9 cellular contexts compared by ENCODE assay signal in the genomic region with DNA sequence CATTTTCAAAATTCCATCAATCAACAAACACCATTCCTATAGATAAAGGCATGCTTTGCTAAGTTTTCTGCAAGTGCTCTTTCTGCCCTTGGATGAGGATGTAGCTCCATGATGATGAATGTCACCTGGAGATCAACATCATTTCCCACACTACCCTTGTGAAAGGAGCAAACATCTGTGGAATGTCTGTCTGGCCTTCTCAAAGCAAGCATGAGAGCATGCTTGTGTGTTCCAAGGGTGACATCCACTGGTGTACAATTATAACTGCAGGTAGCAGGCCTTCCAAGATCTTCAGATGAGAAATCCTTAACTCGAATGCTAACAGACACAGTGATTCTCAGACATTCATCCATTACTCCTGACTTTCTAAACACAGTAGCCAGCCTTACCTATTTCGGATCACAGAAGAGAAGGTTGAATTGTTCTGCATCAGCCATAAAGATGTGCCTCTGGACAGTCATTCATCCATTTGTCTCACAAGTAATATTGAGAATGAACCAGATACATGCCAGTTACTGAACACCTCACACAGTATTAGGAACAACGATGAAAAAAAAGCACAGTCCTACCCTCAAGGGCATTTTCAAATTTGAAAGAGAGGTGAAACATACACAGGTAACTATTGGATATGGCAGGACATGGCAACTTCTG.
DNase-seq lines count a peak whose midpoint lies in the region; ATAC-seq, FAIRE-seq and TF ChIP-seq lines count a peak whose summit lies in the region.
"Had no signal": no experiment of that assay in that cellular context is flagged by ENCODE, and none has a peak within 500 bp of the region (broad histone marks: within the 10 kb centered on the region; RNA-seq: fewer than 3 reads in every experiment).

No MANE protein-coding gene starts in this region.

- POLR2A ChIA-PET in Panc1 (lab: Charles Lee) = no interaction called here

- no peak overlapping the region for H2BK12ac ChIP-seq in H9 (ENCODE audit: insufficient read length, low read depth, low read length)

- H3K4me1 Mint-ChIP-seq in H9 = peaks cover 6 to 10% of the 10 kb centered on the region in 2 experiments; a peak in 2 of 4 replicates

- H3K27ac Mint-ChIP-seq in H9 = peak overlapping the region in 1 of 3 experiments; percentile 60; a peak in 3 of 7 replicates

- no peaks in the 10 kb centered on the region for H3K36me3 ChIP-seq in Panc1 (ENCODE audit: control insufficient read depth, insufficient read depth, low read length)
- H3K36me3 ChIP-seq in lower lobe of right lung = no peaks in the 10 kb centered on the region
- H3K36me3 ChIP-seq in aorta (ENCODE audit: control insufficient read depth in 1 of 2, insufficient read depth in 2 of 2, low read length in 1 of 2) = no peaks in the 10 kb centered on the region
- H3K36me3 ChIP-seq: neutrophil had no signal

- no peak overlapping the region for H2BK5ac ChIP-seq in H9 (ENCODE audit: insufficient read length, low read length)

- H3K4me1 ChIP-seq in H9 (ENCODE audit: insufficient read depth, low read length) (no peaks in the 10 kb centered on the region), Panc1 (ENCODE audit: control insufficient read depth, insufficient read depth, low read length) (no peaks in the 10 kb centered on the region), lower lobe of right lung (no peaks in the 10 kb centered on the region), aorta (ENCODE audit: control insufficient read depth in 1 of 2, insufficient read depth in 2 of 2, low read length in 2 of 2) (peaks cover 0 to 2% of the 10 kb centered on the region in 2 donors)

- ATAC-seq in Panc1 (peak; percentile 98), lower lobe of right lung (peak; percentile 94 to 97), aorta (ENCODE audit: low FRiP score) (peak; percentile 93)

- H4K20me1 ChIP-seq in H9 (ENCODE audit: control insufficient read depth, insufficient read depth, insufficient read length) = no peaks in the 10 kb centered on the region

- H3K4ac ChIP-seq in H9 (ENCODE audit: low read depth, low read length) = no peak overlapping the region

- H3K27ac ChIP-seq in H9 (ENCODE audit: insufficient read length, low read depth, low read length) (no peak overlapping the region), Panc1 (ENCODE audit: low read length) (no peak overlapping the region), dorsolateral prefrontal cortex (no peak overlapping the region), lower lobe of right lung (no peak overlapping the region), aorta (ENCODE audit: low read depth in 1 of 2, low read length in 2 of 2) (no peak overlapping the region)
- H3K27ac ChIP-seq: neutrophil had no signal

- no peaks in the 10 kb centered on the region for H3K9me3 ChIP-seq in H9 (ENCODE audit: control insufficient read depth, low read depth, low read length)
- no peaks in the 10 kb centered on the region for H3K9me3 ChIP-seq in Panc1 (ENCODE audit: control insufficient read depth, insufficient read depth, low read depth, low read length)
- no peaks in the 10 kb centered on the region for H3K9me3 ChIP-seq in lower lobe of right lung
- no peaks in the 10 kb centered on the region for H3K9me3 ChIP-seq in aorta (ENCODE audit: control insufficient read depth, low read length)
- H3K9me3 ChIP-seq: neutrophil had no signal

- no peak overlapping the region for H3K14ac ChIP-seq in H9 (ENCODE audit: insufficient read depth, low read length)

- no peak overlapping the region for H4K91ac ChIP-seq in H9 (ENCODE audit: insufficient read length, low read depth, low read length)

- no peaks in the 10 kb centered on the region for H3K36me3 Mint-ChIP-seq in H9 (ENCODE audit: insufficient read depth in 1 of 3, low read depth in 3 of 3)

- WGBS in H9 (ENCODE audit: extremely low coverage, insufficient read length, low lambda C conversion rate) = no CpG with 5 or more reads among the region's 3 CpGs
- 19 to 24% methylated on average over 3 of the region's 3 CpGs for WGBS in aorta, 2 donors

- H3K27me3 Mint-ChIP-seq in H9 (ENCODE audit: low read depth) = no peaks in the 10 kb centered on the region

- in situ Hi-C loops in Panc1 (cut with HindIII; ENCODE audit: low pct_unique_long_range_greater_than_20kb, low sequenced_read_pairs) = no loop called here

- intact Hi-C loops in Panc1 (cut with micrococcal nuclease; ENCODE audit: unreplicated experiment) (loop anchor here (1.0 to 10.0 kb wide), 3 partner anchors 58 to 492 kb away; no protein-coding TSS in a partner anchor), dorsolateral prefrontal cortex (cut with DNase I) (loop anchor here in 1 of 2 donors (2.0 to 5.0 kb wide), 2 partner anchors 400 to 490 kb away; no protein-coding TSS in a partner anchor), lower lobe of right lung (cut with DNase I) (no loop called here), aorta (cut with DNase I) (loop anchor here (2.0 to 5.0 kb wide), 3 partner anchors 55 to 492 kb away; no protein-coding TSS in a partner anchor)

- DNase-seq in GM10266 (ENCODE audit: extremely low spot score) (peak; percentile 38), H9 (peak; percentile 79), Panc1 (ENCODE audit: low read depth, low spot score) (peak; percentile 63), dorsolateral prefrontal cortex (peak in 2 of 10 donors; percentile 7 to 35), lower lobe of right lung (no peak), aorta (no peak)

- no peak overlapping the region for H3K4me2 ChIP-seq in H9 (ENCODE audit: insufficient read depth, insufficient read length, low read length)

- H3K4me3 Mint-ChIP-seq in H9 = no peak overlapping the region

- H2BK120ac ChIP-seq in H9 (ENCODE audit: low read depth, low read length, poor library complexity, severe bottlenecking) = no peak overlapping the region

- no peak overlapping the region for H2AFZ ChIP-seq in H9 (ENCODE audit: low read length)

- no peak overlapping the region for H2AK5ac ChIP-seq in H9 (ENCODE audit: insufficient read length, low read length)

- no peaks in the 10 kb centered on the region for H3K23me2 ChIP-seq in H9 (ENCODE audit: insufficient read length, low read depth, low read length, poor library complexity, severe bottlenecking)

- H3K4me3 ChIP-seq in Panc1 (ENCODE audit: low read depth in 2 of 2, low read length in 2 of 2) (no peak overlapping the region), dorsolateral prefrontal cortex (no peak overlapping the region), lower lobe of right lung (no peak overlapping the region), aorta (ENCODE audit: low read length in 2 of 2) (no peak overlapping the region)

- H3K18ac ChIP-seq in H9 (ENCODE audit: insufficient read length, low read depth, low read length) = no peak overlapping the region

- no TSS peak for BruUV-seq in Panc1 (replicated peaks; lab: Mats Ljungman, UMichigan)

- no peak overlapping the region for H4K8ac ChIP-seq in H9 (replicated peaks; ENCODE audit: insufficient read length, low read depth, low read length)

- H3K79me1 ChIP-seq in H9 (ENCODE audit: insufficient read depth, low read depth, low read length, poor library complexity, severe bottlenecking) = no peaks in the 10 kb centered on the region

- no peak overlapping the region for H2BK20ac ChIP-seq in H9 (ENCODE audit: low read depth, low read length, poor library complexity, severe bottlenecking)

- no peaks in the 10 kb centered on the region for H3K9me3 Mint-ChIP-seq in H9

- no peak overlapping the region for H2BK15ac ChIP-seq in H9 (ENCODE audit: low read depth, low read length)

- peak; percentile 16 for FAIRE-seq in A204.1 (lab: Jason Lieb, UNC)

- H3K23ac ChIP-seq in H9 (ENCODE audit: insufficient read length, low read depth, low read length) = no peak overlapping the region

- no peak overlapping the region for H4K5ac ChIP-seq in H9 (ENCODE audit: insufficient read length, low read depth, low read length)

- H3K56ac ChIP-seq in H9 (ENCODE audit: insufficient read length, low read depth, low read length) = no peak overlapping the region

- CTCF ChIA-PET in Panc1 (lab: Charles Lee) = no interaction called here

- TF ChIP-seq CTCF in GM10266 (IDR thresholded peaks at IDR 0.05; ENCODE audit: control insufficient read depth, insufficient read depth, low read depth, missing control alignments) (peak; percentile 84), H9 (conservative IDR thresholded peaks at IDR 0.05) (peak; percentile 91), LNCAP (IDR thresholded peaks at IDR 0.05) (peak; percentile 95), Panc1 (IDR thresholded peaks at IDR 0.05) (peak; percentile 83), dorsolateral prefrontal cortex (IDR thresholded peaks at IDR 0.05 in 54 of 56, conservative IDR thresholded peaks at IDR 0.05 in 2 of 56; ENCODE audit: low read depth in 1 of 56, partially characterized antibody in 56 of 56) (peak in 55 of 56 donors; percentile 47 to 90 (median 76)), lower lobe of right lung (IDR thresholded peaks at IDR 0.05) (peak; percentile 85)

- no peaks in the 10 kb centered on the region for H3K27me3 ChIP-seq in H9 (ENCODE audit: insufficient read depth, low read length)
- no peaks in the 10 kb centered on the region for H3K27me3 ChIP-seq in Panc1 (ENCODE audit: control insufficient read depth, insufficient read depth, low read length)
- peaks cover 0 to 10% (median 0%) of the 10 kb centered on the region in 45 donors for H3K27me3 ChIP-seq in dorsolateral prefrontal cortex
- no peaks in the 10 kb centered on the region for H3K27me3 ChIP-seq in lower lobe of right lung (ENCODE audit: low read depth)
- H3K27me3 ChIP-seq in aorta (ENCODE audit: control insufficient read depth in 1 of 2, insufficient read depth in 2 of 2, low read length in 1 of 2) = no peaks in the 10 kb centered on the region
- H3K27me3 ChIP-seq: neutrophil had no signal

- no peak overlapping the region for H3T11ph ChIP-seq in H9 (ENCODE audit: low read length)

- no peaks in the 10 kb centered on the region for H3K79me2 ChIP-seq in H9 (ENCODE audit: insufficient read depth, low read length)

- no peak overlapping the region for H3K9ac ChIP-seq in H9 (ENCODE audit: extremely low read depth, insufficient read length, low read length)

Comparison
In these comparisons a context has a peak if more than half of its experiments do, and no peak if none do; other contexts are left out.
1. DNase-seq: peak in GM10266 (single experiment), H9 (single experiment) and Panc1 (single experiment); none in lower lobe of right lung (single experiment) and aorta (0 of 2).
2. Peak in every context shown above with its lines, with median percentiles within 50 percentile points of each other: CTCF ChIP-seq and ATAC-seq.